In genomic region chr3:141294300-141294699, GRCh38 we compare ENCODE assay signal across 10 cellular contexts.
DNase-seq lines count a peak whose midpoint lies in the region; ATAC-seq, FAIRE-seq and TF ChIP-seq lines count a peak whose summit lies in the region.
"Had no signal": no experiment of that assay in that cellular context is flagged by ENCODE, and none has a peak within 500 bp of the region (broad histone marks: within the 10 kb centered on the region; RNA-seq: fewer than 3 reads in every experiment).

No MANE protein-coding gene starts in this region.

- H3K4me3 ChIP-seq in keratinocyte (ENCODE audit: control insufficient read depth in 2 of 3, extremely low read depth in 1 of 3, insufficient read depth in 2 of 3, low read depth in 1 of 3, low read length in 3 of 3) = peak overlapping the region in 2 of 3 experiments; percentile 46 to 64
- H3K4me3 ChIP-seq: SK-N-MC had no signal

- H3K4me1 Mint-ChIP-seq in activated CD4-positive, alpha-beta T cell treated with anti-CD3 and anti-CD28 coated beads for 36 hours = peaks cover 14% of the 10 kb centered on the region
- peaks cover 20% of the 10 kb centered on the region for H3K4me1 Mint-ChIP-seq in activated T-helper 1 cell treated with anti-CD3 and anti-CD28 coated beads, Interleukin-12 subunit alpha, Interleukin-12 subunit beta, Interleukin-2, Interleukin-4 antibody, amounts not matched to agents 30 ng/mL and 10 ng/mL and 1 ng/mL, durations not matched to agents 14 hours and 24 hours and 36 hours (ENCODE audit: low read depth)
- peaks cover 5 to 8% of the 10 kb centered on the region in 2 donors for H3K4me1 Mint-ChIP-seq in stimulated activated naive B cell treated with anti-CD40 and anti-IgM and Interleukin-4, amounts not matched to agents 10 μg/mL and 1 μg/mL and 100 μg/mL, for 72 hours

- CTCF ChIA-PET in activated CD4-positive, alpha-beta T cell treated with anti-CD3 and anti-CD28 coated beads for 36 hours (lab: Charles Lee) = interaction anchor here (0.9 to 4.3 kb wide), 4 partner anchors 11 to 163 kb away, joined by 3 to 39 read pairs (median 3); no protein-coding TSS in a partner anchor

- peak overlapping the region; percentile 22 for H3K9ac ChIP-seq in keratinocyte (ENCODE audit: control insufficient read depth, extremely low read depth, insufficient read depth, low read length)

- POLR2A ChIA-PET in activated CD4-positive, alpha-beta T cell treated with anti-CD3 and anti-CD28 coated beads for 36 hours (lab: Charles Lee) = interaction anchor here (1.3 kb wide), 1 partner anchor 13 kb away, joined by 6 read pairs; no protein-coding TSS in a partner anchor

- TF ChIP-seq CTCF in keratinocyte (optimal IDR thresholded peaks at IDR 0.05 in 1 of 3, IDR thresholded peaks at IDR 0.05 in 1 of 3, conservative IDR thresholded peaks at IDR 0.05 in 1 of 3; ENCODE audit: extremely low read depth in 1 of 3, insufficient read depth in 2 of 3, low read length in 3 of 3) = no peak

- ATAC-seq in activated CD4-positive, alpha-beta T cell treated with anti-CD3 and anti-CD28 coated beads for 36 hours = no peak
- no peak for ATAC-seq in stimulated activated naive B cell treated with anti-CD40 and anti-IgM and Interleukin-4, amounts not matched to agents 10 μg/mL and 1 μg/mL and 100 μg/mL, for 72 hours (replicated peaks)

- DNase-seq in activated CD4-positive, alpha-beta T cell treated with anti-CD3 and anti-CD28 coated beads for 36 hours = no peak
- DNase-seq in activated CD4-positive, alpha-beta T cell treated with anti-CD3 and anti-CD28 coated beads, Interleukin-2, amount 50 U/mL, for 48 hours = no peak
- no peak for DNase-seq in activated T-helper 1 cell treated with anti-CD3 and anti-CD28 coated beads, Interleukin-12 subunit alpha, Interleukin-12 subunit beta, Interleukin-2, Interleukin-4 antibody, amounts not matched to agents 30 ng/mL and 10 ng/mL and 1 ng/mL, durations not matched to agents 14 hours and 24 hours and 36 hours (ENCODE audit: low spot score)
- DNase-seq in keratinocyte (ENCODE audit: low read depth, low spot score) (no peak), mesenteric fat pad (ENCODE audit: low spot score) (no peak), NCI-H524 (lab: John Stamatoyannopoulos, UW) (no peak), amygdala (lab: John Stamatoyannopoulos, UW) (no peak)
- no peak for DNase-seq in stimulated activated naive B cell treated with anti-CD40 and anti-IgM and Interleukin-4, amounts not matched to agents 10 μg/mL and 1 μg/mL and 100 μg/mL, for 72 hours
- DNase-seq: NCI-H1092 had no signal

- H3K27ac ChIP-seq in keratinocyte (ENCODE audit: control insufficient read depth, insufficient read depth, low read length) = peak overlapping the region; percentile 31
- H3K27ac ChIP-seq: SK-N-MC had no signal

- intact Hi-C loops in activated CD4-positive, alpha-beta T cell treated with anti-CD3 and anti-CD28 coated beads for 36 hours (cut with DNase I, micrococcal nuclease) = no loop called here
- intact Hi-C loops in activated T-helper 1 cell treated with anti-CD3 and anti-CD28 coated beads, Interleukin-12 subunit alpha, Interleukin-12 subunit beta, Interleukin-2, Interleukin-4 antibody, amounts not matched to agents 30 ng/mL and 10 ng/mL and 1 ng/mL, durations not matched to agents 14 hours and 24 hours and 36 hours (cut with micrococcal nuclease) = no loop called here

- H3K27me3 ChIP-seq in keratinocyte (ENCODE audit: control insufficient read depth, extremely low read depth, insufficient read depth, low read length) = no peaks in the 10 kb centered on the region

- FAIRE-seq in keratinocyte (lab: Jason Lieb, UNC) = no peak

- H3K27ac Mint-ChIP-seq in activated CD4-positive, alpha-beta T cell treated with anti-CD3 and anti-CD28 coated beads for 36 hours = peak overlapping the region; percentile 74
- no peak overlapping the region for H3K27ac Mint-ChIP-seq in activated T-helper 1 cell treated with anti-CD3 and anti-CD28 coated beads, Interleukin-12 subunit alpha, Interleukin-12 subunit beta, Interleukin-2, Interleukin-4 antibody, amounts not matched to agents 30 ng/mL and 10 ng/mL and 1 ng/mL, durations not matched to agents 14 hours and 24 hours and 36 hours
- H3K27ac Mint-ChIP-seq in stimulated activated naive B cell treated with anti-CD40 and anti-IgM and Interleukin-4, amounts not matched to agents 10 μg/mL and 1 μg/mL and 100 μg/mL, for 72 hours = no peak overlapping the region

- no peaks in the 10 kb centered on the region for H4K20me1 ChIP-seq in keratinocyte (ENCODE audit: control insufficient read depth, extremely low read depth, insufficient read depth, low read length)

- H3K79me2 ChIP-seq in keratinocyte (ENCODE audit: control insufficient read depth, insufficient read depth, low read length) = no peaks in the 10 kb centered on the region

- H3K9me3 Mint-ChIP-seq in activated CD4-positive, alpha-beta T cell treated with anti-CD3 and anti-CD28 coated beads for 36 hours (ENCODE audit: low read depth) = no peaks in the 10 kb centered on the region
- H3K9me3 Mint-ChIP-seq in activated T-helper 1 cell treated with anti-CD3 and anti-CD28 coated beads, Interleukin-12 subunit alpha, Interleukin-12 subunit beta, Interleukin-2, Interleukin-4 antibody, amounts not matched to agents 30 ng/mL and 10 ng/mL and 1 ng/mL, durations not matched to agents 14 hours and 24 hours and 36 hours = no peaks in the 10 kb centered on the region
- H3K9me3 Mint-ChIP-seq in stimulated activated naive B cell treated with anti-CD40 and anti-IgM and Interleukin-4, amounts not matched to agents 10 μg/mL and 1 μg/mL and 100 μg/mL, for 72 hours = no peaks in the 10 kb centered on the region

- peaks cover 3% of the 10 kb centered on the region for H3K4me1 ChIP-seq in keratinocyte (ENCODE audit: control insufficient read depth, extremely low read depth, insufficient read depth, low read length)

- peak overlapping the region; percentile 81 for H2AFZ ChIP-seq in keratinocyte (ENCODE audit: control insufficient read depth, low read length)

- no peaks in the 10 kb centered on the region for H3K9me1 ChIP-seq in keratinocyte (ENCODE audit: control insufficient read depth, extremely low read depth, insufficient read depth, low read length)

- peak overlapping the region; percentile 87 for H3K4me2 ChIP-seq in keratinocyte (ENCODE audit: control insufficient read depth, extremely low read depth, insufficient read depth, low read depth, low read length)

- peak overlapping the region; percentile 52 for H3K4me3 Mint-ChIP-seq in activated CD4-positive, alpha-beta T cell treated with anti-CD3 and anti-CD28 coated beads for 36 hours
- peak overlapping the region; percentile 74 for H3K4me3 Mint-ChIP-seq in activated T-helper 1 cell treated with anti-CD3 and anti-CD28 coated beads, Interleukin-12 subunit alpha, Interleukin-12 subunit beta, Interleukin-2, Interleukin-4 antibody, amounts not matched to agents 30 ng/mL and 10 ng/mL and 1 ng/mL, durations not matched to agents 14 hours and 24 hours and 36 hours
- peak overlapping the region; percentile 6 to 71 for H3K4me3 Mint-ChIP-seq in stimulated activated naive B cell treated with anti-CD40 and anti-IgM and Interleukin-4, amounts not matched to agents 10 μg/mL and 1 μg/mL and 100 μg/mL, for 72 hours

- no peaks in the 10 kb centered on the region for H3K27me3 Mint-ChIP-seq in activated CD4-positive, alpha-beta T cell treated with anti-CD3 and anti-CD28 coated beads for 36 hours
- no peaks in the 10 kb centered on the region for H3K27me3 Mint-ChIP-seq in activated T-helper 1 cell treated with anti-CD3 and anti-CD28 coated beads, Interleukin-12 subunit alpha, Interleukin-12 subunit beta, Interleukin-2, Interleukin-4 antibody, amounts not matched to agents 30 ng/mL and 10 ng/mL and 1 ng/mL, durations not matched to agents 14 hours and 24 hours and 36 hours (ENCODE audit: insufficient read depth)
- H3K27me3 Mint-ChIP-seq in stimulated activated naive B cell treated with anti-CD40 and anti-IgM and Interleukin-4, amounts not matched to agents 10 μg/mL and 1 μg/mL and 100 μg/mL, for 72 hours = no peaks in the 10 kb centered on the region

- H3K36me3 ChIP-seq in keratinocyte (ENCODE audit: control insufficient read depth in 2 of 2, extremely low read depth in 1 of 2, insufficient read depth in 2 of 2, low read length in 2 of 2) = no peaks in the 10 kb centered on the region

- dilution Hi-C loops in keratinocyte (cut with MboI; ENCODE audit: extremely low pct_ligation_motif_present, low sequenced_read_pairs) = no loop called here

- peaks cover 11% of the 10 kb centered on the region for H3K36me3 Mint-ChIP-seq in activated CD4-positive, alpha-beta T cell treated with anti-CD3 and anti-CD28 coated beads for 36 hours (ENCODE audit: low read depth)
- H3K36me3 Mint-ChIP-seq in activated T-helper 1 cell treated with anti-CD3 and anti-CD28 coated beads, Interleukin-12 subunit alpha, Interleukin-12 subunit beta, Interleukin-2, Interleukin-4 antibody, amounts not matched to agents 30 ng/mL and 10 ng/mL and 1 ng/mL, durations not matched to agents 14 hours and 24 hours and 36 hours (ENCODE audit: low read depth) = peaks cover 18% of the 10 kb centered on the region
- peaks cover 0 to 6% of the 10 kb centered on the region in 2 donors for H3K36me3 Mint-ChIP-seq in stimulated activated naive B cell treated with anti-CD40 and anti-IgM and Interleukin-4, amounts not matched to agents 10 μg/mL and 1 μg/mL and 100 μg/mL, for 72 hours

- H3K9me3 ChIP-seq in keratinocyte (ENCODE audit: control insufficient read depth, low read depth, low read length) = no peaks in the 10 kb centered on the region
